ENCODE assay signal across 10 cellular contexts in the genomic region with DNA sequence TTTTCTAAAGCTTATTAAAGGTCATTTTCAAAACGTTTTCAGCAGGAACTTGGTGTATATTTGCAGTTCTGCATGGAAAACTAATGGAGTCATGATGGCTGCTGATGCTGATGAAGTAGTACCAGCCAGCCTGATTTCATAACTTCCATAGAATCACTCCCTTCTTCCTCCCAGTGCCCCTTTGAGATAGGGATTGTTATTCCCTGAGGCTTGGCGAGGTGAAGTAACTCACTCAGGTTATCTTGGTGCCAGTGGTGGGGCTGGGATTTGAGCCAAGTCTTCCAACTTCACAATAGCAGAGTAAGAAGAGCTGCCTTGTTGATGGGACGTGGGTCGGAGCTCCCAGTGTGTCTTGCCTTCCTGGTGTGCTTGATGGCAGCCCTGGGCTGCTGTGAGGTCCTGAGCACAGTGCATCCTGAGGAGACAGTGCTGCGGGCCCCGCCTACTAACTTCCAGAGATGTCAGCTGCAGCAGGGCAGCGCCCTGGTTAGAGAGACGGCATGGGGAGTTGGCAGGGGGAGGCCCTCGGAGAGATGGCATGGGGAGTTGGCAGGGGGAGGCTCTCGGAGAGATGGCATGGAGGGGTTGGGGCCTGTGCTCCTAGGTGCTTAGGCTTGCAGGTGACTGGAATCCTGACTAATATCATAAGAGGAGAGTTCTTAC.
"Had no signal": no experiment of that assay in that cellular context is flagged by ENCODE, and none has a peak within 500 bp of the region (broad histone marks: within the 10 kb centered on the region; RNA-seq: fewer than 3 reads in every experiment).

No MANE protein-coding gene starts in this region.

- H3K4me1 ChIP-seq: esophagus muscularis mucosa, right atrium auricular region, stomach had no signal

- H3K4me3 ChIP-seq: esophagus muscularis mucosa, heart right ventricle, left ventricle myocardium inferior, right atrium auricular region, stomach had no signal

- H3K36me3 ChIP-seq: esophagus muscularis mucosa, heart right ventricle, left ventricle myocardium inferior, right atrium auricular region, stomach had no signal

- H3K9me3 ChIP-seq: esophagus muscularis mucosa, right atrium auricular region had no signal

- DNase-seq: activated CD4-positive, alpha-beta memory T cell treated with anti-CD3 and anti-CD28 coated beads for 36 hours; activated T-cell treated with anti-CD3 and anti-CD28 coated beads for 4 hours; amniotic stem cell; effector CD8-positive, alpha-beta T cell; heart right ventricle; left ventricle myocardium inferior; stomach; trophoblast cell had no signal

- H3K27ac ChIP-seq: esophagus muscularis mucosa, heart right ventricle, left ventricle myocardium inferior, right atrium auricular region, stomach had no signal

- H3K27me3 ChIP-seq: esophagus muscularis mucosa, right atrium auricular region had no signal
